21 cellular contexts compared by ENCODE assay signal in the genomic region with DNA sequence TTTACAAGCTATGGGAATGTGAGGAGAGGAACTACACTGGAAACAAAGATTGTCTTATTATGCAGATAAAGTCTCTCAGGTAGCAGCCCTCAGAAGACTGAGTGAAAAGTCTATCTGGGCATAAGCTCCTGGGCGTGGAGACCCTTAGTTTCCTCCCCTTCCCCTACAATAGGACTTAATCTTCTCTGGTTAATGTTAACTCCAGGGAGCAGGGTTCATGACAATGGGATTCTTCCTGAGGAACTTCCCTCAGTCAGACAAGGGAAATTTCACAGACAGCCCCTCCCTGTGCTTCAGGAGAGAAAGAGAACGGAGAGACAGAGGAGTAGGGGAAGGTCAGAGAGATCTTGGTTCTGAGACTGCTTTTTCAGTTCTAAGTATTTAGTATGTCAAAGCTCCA.
A peak's percentile ranks its signal among the peaks of the same experiment; 100 is the strongest.
DNase-seq lines count a peak whose midpoint lies in the region; TF ChIP-seq lines count a peak whose summit lies in the region.
"Had no signal": no experiment of that assay in that cellular context is flagged by ENCODE, and none has a peak within 500 bp of the region (broad histone marks: within the 10 kb centered on the region; RNA-seq: fewer than 3 reads in every experiment).

No MANE protein-coding gene starts in this region.

- H2AFZ ChIP-seq in hepatocyte: no peak overlapping the region

- H3K4me1 ChIP-seq in HUES64 (ENCODE audit: insufficient read depth, low read length) (peaks cover 38% of the 10 kb centered on the region), hepatocyte (ENCODE audit: insufficient read depth) (no peaks in the 10 kb centered on the region), prostate gland (replicated peaks) (no peaks in the 10 kb centered on the region)
- H3K4me1 ChIP-seq: HAP-1 had no signal

- 19% methylated on average over 2 of the region's 2 CpGs for WGBS in HUES64
- 45% methylated on average over 2 of the region's 2 CpGs for WGBS in hepatocyte (ENCODE audit: low lambda C conversion rate, missing lambda C conversion rate)
- WGBS in prostate gland: 55% methylated on average over 2 of the region's 2 CpGs

- intact Hi-C loops in prostate gland (cut with DNase I): no loop called here

- no peaks in the 10 kb centered on the region for H3K9me2 ChIP-seq in hepatocyte (replicated peaks; ENCODE audit: insufficient read depth)

- no peak for TF ChIP-seq POLR2A in prostate gland (IDR thresholded peaks at IDR 0.05)

- peaks cover 17% of the 10 kb centered on the region for H3K4me1 Mint-ChIP-seq in progenitor cell of endocrine pancreas (ENCODE audit: low read depth)

- TF ChIP-seq CTCF in hepatocyte (IDR thresholded peaks at IDR 0.05; ENCODE audit: poor library complexity) (no peak), progenitor cell of endocrine pancreas (IDR thresholded peaks at IDR 0.05; ENCODE audit: unreplicated experiment) (no peak), prostate gland (IDR thresholded peaks at IDR 0.05) (no peak)

- no peaks in the 10 kb centered on the region for H4K20me1 ChIP-seq in hepatocyte (ENCODE audit: insufficient read depth, poor library complexity, severe bottlenecking)

- H3K9me3 Mint-ChIP-seq in progenitor cell of endocrine pancreas (ENCODE audit: low read depth): peaks cover 6% of the 10 kb centered on the region

- H3K79me2 ChIP-seq in hepatocyte: no peaks in the 10 kb centered on the region

- H3K27me3 Mint-ChIP-seq in progenitor cell of endocrine pancreas: no peaks in the 10 kb centered on the region

- no peak overlapping the region for H3K4me3 Mint-ChIP-seq in progenitor cell of endocrine pancreas (ENCODE audit: low read depth)

- H3K27me3 ChIP-seq in HUES64 (ENCODE audit: insufficient read depth, low read length) (no peaks in the 10 kb centered on the region), hepatocyte (no peaks in the 10 kb centered on the region), prostate gland (replicated peaks; ENCODE audit: insufficient read depth) (no peaks in the 10 kb centered on the region)

- peak overlapping the region; percentile 2 for H3K4me2 ChIP-seq in hepatocyte

- H3K9ac ChIP-seq in HUES64 (ENCODE audit: low read depth, low read length): no peak overlapping the region

- no peak for DNase-seq in hepatocyte (ENCODE audit: low spot score)
- peak; percentile 11 for DNase-seq in left kidney (ENCODE audit: low read depth, low spot score)
- no peak for DNase-seq in progenitor cell of endocrine pancreas (ENCODE audit: low spot score, unreplicated experiment)
- DNase-seq in prostate gland (ENCODE audit: low spot score): no peak
- DNase-seq in OCI-M2 (lab: John Stamatoyannopoulos, UW; ENCODE audit: unreplicated experiment): no peak
- DNase-seq in stimulated activated CD4-positive, alpha-beta T cell treated with anti-CD3 and anti-CD28 coated beads, Interleukin-1b, Interleukin-23, amount 100 ng/mL, for 48 hours: no peak
- DNase-seq in LoVo (ENCODE audit: low spot score): no peak
- DNase-seq: ACHN, AML-193, DMS79, KBM-7, MV-4-11, NCI-H1694 treated with DMSO at 0.1 percent for 48 hours, NCI-H510A, NCI-H748 treated with DMSO at 0.1 percent for 48 hours, OCI-M1, RPMI8226, SIG-M5 had no signal

- H3K9me3 ChIP-seq in HUES64 (ENCODE audit: insufficient read depth, low read depth, low read length): no peaks in the 10 kb centered on the region
- H3K9me3 ChIP-seq in hepatocyte (ENCODE audit: low read depth): no peaks in the 10 kb centered on the region
- H3K9me3 ChIP-seq in prostate gland: no peaks in the 10 kb centered on the region
- H3K9me3 ChIP-seq: HAP-1 had no signal

- H3K27ac Mint-ChIP-seq in progenitor cell of endocrine pancreas: peak overlapping the region; percentile 66

- H3K4me3 ChIP-seq in HUES64 (ENCODE audit: low read length) (no peak overlapping the region), hepatocyte (no peak overlapping the region), prostate gland (no peak overlapping the region)
- H3K4me3 ChIP-seq: HAP-1 had no signal

- H3K36me3 ChIP-seq in HUES64 (ENCODE audit: insufficient read depth, low read length): no peaks in the 10 kb centered on the region
- H3K36me3 ChIP-seq in hepatocyte (replicated peaks; ENCODE audit: insufficient read depth, low read depth): no peaks in the 10 kb centered on the region
- no peaks in the 10 kb centered on the region for H3K36me3 ChIP-seq in prostate gland
- H3K36me3 ChIP-seq: HAP-1 had no signal

- peak overlapping the region; percentile 42; the same call in 1 of the 2 replicates for H3K27ac ChIP-seq in HUES64 (ENCODE audit: low read depth, low read length)
- H3K27ac ChIP-seq in hepatocyte: peak overlapping the region; percentile 20
- no peak overlapping the region for H3K27ac ChIP-seq in prostate gland
- H3K27ac ChIP-seq: C4-2B had no signal

- no peaks in the 10 kb centered on the region for H3K36me3 Mint-ChIP-seq in progenitor cell of endocrine pancreas (ENCODE audit: insufficient read depth)

Comparison
In these comparisons a context has a peak if more than half of its experiments do, and no peak if none do; other contexts are left out.
1. H3K27ac ChIP-seq: peak in HUES64 (single experiment) and hepatocyte (single experiment); none in prostate gland (0 of 2).